Comparison of ENCODE assay signal across 8 cellular contexts in genomic region chr17:10646393-10646990, GRCh38. TPM values are rescaled to one million over a fixed set of nuclear protein-coding genes. Genes with fewer than 3 reads are reported as not detected.
DNase-seq lines count a peak whose midpoint lies in the region; ATAC-seq and TF ChIP-seq lines count a peak whose summit lies in the region.

No MANE protein-coding gene starts in this region.

- H3K36me3 ChIP-seq in fibroblast of lung (ENCODE audit: control insufficient read depth, insufficient read depth, low read length) (no peaks in the 10 kb centered on the region), neural progenitor cell (no peaks in the 10 kb centered on the region)

- H3K9ac ChIP-seq in fibroblast of lung (ENCODE audit: insufficient read depth, low read length) (no peak overlapping the region), neural progenitor cell (no peak overlapping the region)

- H3K9me3 ChIP-seq in fibroblast of lung (ENCODE audit: control insufficient read depth, insufficient read depth, low read depth, low read length) (no peaks in the 10 kb centered on the region), neural progenitor cell (ENCODE audit: low read depth) (no peaks in the 10 kb centered on the region)

- peak; percentile 93 to 96 for TF ChIP-seq CTCF in fibroblast of lung (conservative IDR thresholded peaks at IDR 0.05 in 1 of 2, IDR thresholded peaks at IDR 0.05 in 1 of 2; ENCODE audit: low read depth in 1 of 2, low read length in 2 of 2)
- peak; percentile 84 for TF ChIP-seq CTCF in neural progenitor cell (IDR thresholded peaks at IDR 0.05)

- no peaks in the 10 kb centered on the region for H3K27me3 ChIP-seq in fibroblast of lung (ENCODE audit: control insufficient read depth, insufficient read depth, low read length)
- H3K27me3 ChIP-seq in neural progenitor cell = no peaks in the 10 kb centered on the region

- H2AFZ ChIP-seq in fibroblast of lung (ENCODE audit: low read length) = no peak overlapping the region
- H2AFZ ChIP-seq in neural progenitor cell (replicated peaks) = no peak overlapping the region

- no peaks in the 10 kb centered on the region for H3K79me2 ChIP-seq in fibroblast of lung (ENCODE audit: control insufficient read depth, insufficient read depth, low read length)
- H3K79me2 ChIP-seq in neural progenitor cell (ENCODE audit: low read depth) = no peaks in the 10 kb centered on the region

- no peaks in the 10 kb centered on the region for H3K27me3 Mint-ChIP-seq in activated T-cell treated with anti-CD3 and anti-CD28 coated beads, Interleukin-2, amount 50 U/mL, for 24 hours
- no peaks in the 10 kb centered on the region for H3K27me3 Mint-ChIP-seq in neural progenitor cell (ENCODE audit: insufficient read depth, low read depth)
- no peaks in the 10 kb centered on the region for H3K27me3 Mint-ChIP-seq in stimulated activated naive CD8-positive, alpha-beta T cell treated with anti-CD3 and anti-CD28 coated beads, Interleukin-15, amount 100 ng/mL, for 72 hours

- peak; percentile 53 for ATAC-seq in HG03521 (IDR thresholded peaks at IDR 0.05; ENCODE audit: unreplicated experiment)
- peak; percentile 65 for ATAC-seq in stimulated activated naive CD8-positive, alpha-beta T cell treated with anti-CD3 and anti-CD28 coated beads, Interleukin-15, amount 100 ng/mL, for 72 hours
- ATAC-seq in HG03439 (IDR thresholded peaks at IDR 0.05; ENCODE audit: unreplicated experiment) = no peak

- no peaks in the 10 kb centered on the region for H3F3A ChIP-seq in neural progenitor cell (ENCODE audit: low read depth)

- H3K4me3 ChIP-seq in fibroblast of lung (replicated peaks in 1 of 4; ENCODE audit: control extremely low read depth in 1 of 4, insufficient read depth in 1 of 4, low read depth in 3 of 4, low read length in 4 of 4) = no peak overlapping the region
- no peak overlapping the region for H3K4me3 ChIP-seq in neural progenitor cell

- H3K27ac ChIP-seq in fibroblast of lung (ENCODE audit: insufficient read depth, low read length) (no peak overlapping the region), neural progenitor cell (no peak overlapping the region)

- no peak overlapping the region for H3K27ac Mint-ChIP-seq in activated T-cell treated with anti-CD3 and anti-CD28 coated beads, Interleukin-2, amount 50 U/mL, for 24 hours
- peak overlapping the region; percentile 22 for H3K27ac Mint-ChIP-seq in neural progenitor cell
- no peak overlapping the region for H3K27ac Mint-ChIP-seq in stimulated activated naive CD8-positive, alpha-beta T cell treated with anti-CD3 and anti-CD28 coated beads, Interleukin-15, amount 100 ng/mL, for 72 hours

- H3K36me3 Mint-ChIP-seq in activated T-cell treated with anti-CD3 and anti-CD28 coated beads, Interleukin-2, amount 50 U/mL, for 24 hours (ENCODE audit: low read depth) = peaks cover 58% of the 10 kb centered on the region
- peaks cover 7% of the 10 kb centered on the region for H3K36me3 Mint-ChIP-seq in neural progenitor cell

- no peaks in the 10 kb centered on the region for H3K4me1 Mint-ChIP-seq in activated T-cell treated with anti-CD3 and anti-CD28 coated beads, Interleukin-2, amount 50 U/mL, for 24 hours (ENCODE audit: low read depth)
- H3K4me1 Mint-ChIP-seq in neural progenitor cell = no peaks in the 10 kb centered on the region
- no peaks in the 10 kb centered on the region for H3K4me1 Mint-ChIP-seq in stimulated activated naive CD8-positive, alpha-beta T cell treated with anti-CD3 and anti-CD28 coated beads, Interleukin-15, amount 100 ng/mL, for 72 hours

- no peaks in the 10 kb centered on the region for H3K9me3 Mint-ChIP-seq in activated T-cell treated with anti-CD3 and anti-CD28 coated beads, Interleukin-2, amount 50 U/mL, for 24 hours
- H3K9me3 Mint-ChIP-seq in neural progenitor cell = no peaks in the 10 kb centered on the region
- H3K9me3 Mint-ChIP-seq in stimulated activated naive CD8-positive, alpha-beta T cell treated with anti-CD3 and anti-CD28 coated beads, Interleukin-15, amount 100 ng/mL, for 72 hours = no peaks in the 10 kb centered on the region

- no peaks in the 10 kb centered on the region for H4K20me1 ChIP-seq in fibroblast of lung (ENCODE audit: control insufficient read depth, extremely low read depth, insufficient read depth, low read length)
- no peaks in the 10 kb centered on the region for H4K20me1 ChIP-seq in neural progenitor cell (ENCODE audit: low read depth)

- H3K4me3 Mint-ChIP-seq in activated T-cell treated with anti-CD3 and anti-CD28 coated beads, Interleukin-2, amount 50 U/mL, for 24 hours = no peak overlapping the region
- no peak overlapping the region for H3K4me3 Mint-ChIP-seq in neural progenitor cell
- no peak overlapping the region for H3K4me3 Mint-ChIP-seq in stimulated activated naive CD8-positive, alpha-beta T cell treated with anti-CD3 and anti-CD28 coated beads, Interleukin-15, amount 100 ng/mL, for 72 hours

- DNase-seq in GM04503 (ENCODE audit: low read depth) = peak; percentile 26
- peak; percentile 17 for DNase-seq in OCI-M2 (lab: John Stamatoyannopoulos, UW; ENCODE audit: unreplicated experiment)
- DNase-seq in activated T-cell treated with anti-CD3 and anti-CD28 coated beads, Interleukin-2, amount 50 U/mL, for 24 hours = peak; percentile 79
- peak; percentile 53 to 74 for DNase-seq in fibroblast of lung (ENCODE audit: low read depth in 2 of 2)
- peak; percentile 83 for DNase-seq in neural progenitor cell (ENCODE audit: low spot score)
- peak; percentile 64 to 65 for DNase-seq in stimulated activated naive CD8-positive, alpha-beta T cell treated with anti-CD3 and anti-CD28 coated beads, Interleukin-15, amount 100 ng/mL, for 72 hours

- H3K4me2 ChIP-seq in fibroblast of lung (ENCODE audit: extremely low read depth, insufficient read depth, low read length) = no peak overlapping the region
- H3K4me2 ChIP-seq in neural progenitor cell = no peak overlapping the region

- H3K4me1 ChIP-seq in fibroblast of lung (ENCODE audit: control insufficient read depth, extremely low read depth, insufficient read depth, low read length) = no peaks in the 10 kb centered on the region
- H3K4me1 ChIP-seq in neural progenitor cell = no peaks in the 10 kb centered on the region

RNA-seq across cellular contexts. Expression of gene MYH3, which starts 10.6 kb away (rescaled TPM):
- total RNA-seq in fibroblast of lung (0.50 and 0.51 TPM in 2 replicates), neural progenitor cell (ENCODE audit: low replicate concordance) (0.36 and 0.40 TPM in 2 replicates)
- polyA plus RNA-seq in fibroblast of lung = 0.25 and 1.0 TPM in 2 replicates
- polyA plus RNA-seq in fibroblast of lung (2012) = 0.44 and 0.52 TPM in 2 replicates
- not detected in 2 replicates for polyA minus RNA-seq in fibroblast of lung (ENCODE audit: low replicate concordance)

RNA-seq across cellular contexts. Expression of gene SCO1, which starts 50.8 kb away (rescaled TPM):
- total RNA-seq in fibroblast of lung (31.8 and 56.6 TPM in 2 replicates), neural progenitor cell (ENCODE audit: low replicate concordance) (32.4 and 39.0 TPM in 2 replicates)
- 16.7 and 20.0 TPM in 2 replicates for polyA plus RNA-seq in fibroblast of lung
- 17.4 and 22.9 TPM in 2 replicates for polyA plus RNA-seq in fibroblast of lung (2012)
- 8.2 and 9.0 TPM in 2 replicates for polyA minus RNA-seq in fibroblast of lung (ENCODE audit: low replicate concordance)

RNA-seq across cellular contexts. Expression of gene ADPRM, which starts 50.9 kb away (rescaled TPM):
- total RNA-seq in fibroblast of lung = 17.0 and 25.4 TPM in 2 replicates
- 8.7 and 11.3 TPM in 2 replicates for polyA plus RNA-seq in fibroblast of lung
- polyA plus RNA-seq in fibroblast of lung (2012) = 6.0 and 7.3 TPM in 2 replicates
- polyA minus RNA-seq in fibroblast of lung (ENCODE audit: low replicate concordance) = 1.4 and 2.5 TPM in 2 replicates
- 8.9 and 10.2 TPM in 2 replicates for total RNA-seq in neural progenitor cell (ENCODE audit: low replicate concordance)

Comparison
In these comparisons a context has a peak if more than half of its experiments do, and no peak if none do; other contexts are left out.
1. DNase-seq: peak in every context shown above with its lines; median percentile 83 in neural progenitor cell; 79 in activated T-cell treated with anti-CD3 and anti-CD28 coated beads, Interleukin-2, amount 50 U/mL, for 24 hours; 64 in stimulated activated naive CD8-positive, alpha-beta T cell treated with anti-CD3 and anti-CD28 coated beads, Interleukin-15, amount 100 ng/mL, for 72 hours; 64 in fibroblast of lung; 26 in GM04503; 17 in OCI-M2.